In genomic region chr4:185396724-185397402, GRCh38 we compare ENCODE assay signal across 8 cellular contexts. TPM values are rescaled to one million over a fixed set of nuclear protein-coding genes. Genes with fewer than 3 reads are reported as not detected.
DNase-seq lines count a peak whose midpoint lies in the region; ATAC-seq and TF ChIP-seq lines count a peak whose summit lies in the region.

Gene ANKRD37 (plus strand): TSS chr4:185396841. CDS start chr4:185396924, 83 bp downstream.

- peak within 1 kb of the TSS; percentile 77 for H3K4me3 ChIP-seq in SU-DHL-6 (ENCODE audit: insufficient read depth, low read length, poor library complexity, severe bottlenecking)
- peak within 1 kb of the TSS; percentile 65 for H3K4me3 ChIP-seq in epithelial cell of esophagus (ENCODE audit: low read length)
- H3K4me3 ChIP-seq in mononuclear cell (ENCODE audit: low read length): peak within 1 kb of the TSS; percentile 75
- peak within 1 kb of the TSS; percentile 82 to 92 for H3K4me3 ChIP-seq in uterus

- in situ Hi-C loops in G401 (cut with HindIII; ENCODE audit: low sequenced_read_pairs): no loop called here

- peaks cover 31% of the 10 kb centered on the region for H3F3A ChIP-seq in SU-DHL-6 (ENCODE audit: insufficient read depth)

- peak within 1 kb of the TSS; percentile 64 for H3K27ac ChIP-seq in SU-DHL-6 (ENCODE audit: low read depth, low read length)
- H3K27ac ChIP-seq in uterus: peak within 1 kb of the TSS; percentile 98 to 99

- no peaks in the 10 kb centered on the region for H4K20me1 ChIP-seq in SU-DHL-6 (ENCODE audit: low read depth, low read length)

- DNase-seq in G401 (ENCODE audit: low spot score): peak; percentile 43
- peak; percentile 65 for DNase-seq in epithelial cell of esophagus (ENCODE audit: low read depth)
- DNase-seq in uterus: no peak
- no peak for DNase-seq in NCI-H524 treated with DMSO at 0.1 percent for 48 hours (lab: John Stamatoyannopoulos, UW)
- DNase-seq in activated gamma-delta T cell (lab: John Stamatoyannopoulos, UW): no peak

- peak within 1 kb of the TSS; percentile 84 for H3K9ac ChIP-seq in SU-DHL-6 (ENCODE audit: low read length)

- peak within 1 kb of the TSS; percentile 77 for H2AFZ ChIP-seq in SU-DHL-6 (ENCODE audit: low read depth, low read length, severe bottlenecking)

- peak in 1 of 2 donors; percentile 16 for TF ChIP-seq POLR2A in uterus (IDR thresholded peaks at IDR 0.05)

- intact Hi-C loops in uterus (cut with DNase I; ENCODE audit: low total_unique reads): no loop called here

- no peaks in the 10 kb centered on the region for H3K27me3 ChIP-seq in SU-DHL-6 (ENCODE audit: low read length)
- H3K27me3 ChIP-seq in mononuclear cell (ENCODE audit: insufficient read depth, low read length): no peaks in the 10 kb centered on the region
- no peaks in the 10 kb centered on the region for H3K27me3 ChIP-seq in uterus

- H3K4me1 ChIP-seq in mononuclear cell (ENCODE audit: insufficient read depth, low read length) (peaks cover 14% of the 10 kb centered on the region), uterus (no peaks in the 10 kb centered on the region)

- peak; percentile 0 for ATAC-seq in HG03575 (IDR thresholded peaks at IDR 0.05; ENCODE audit: extremely low read depth, insufficient number of reproducible peaks, low FRiP score, unreplicated experiment)

- no peaks in the 10 kb centered on the region for H3K79me2 ChIP-seq in SU-DHL-6 (ENCODE audit: insufficient read depth, low read length)

- no peaks in the 10 kb centered on the region for H3K9me3 ChIP-seq in SU-DHL-6 (ENCODE audit: insufficient read depth, low read length)
- no peaks in the 10 kb centered on the region for H3K9me3 ChIP-seq in mononuclear cell (ENCODE audit: low read depth, low read length)
- no peaks in the 10 kb centered on the region for H3K9me3 ChIP-seq in uterus

- H3K36me3 ChIP-seq in SU-DHL-6 (ENCODE audit: low read length) (peaks cover 17% of the 10 kb centered on the region), uterus (no peaks in the 10 kb centered on the region)

- H3K9me2 ChIP-seq in SU-DHL-6 (replicated peaks; ENCODE audit: insufficient read depth, low read length): no peaks in the 10 kb centered on the region

- TF ChIP-seq CTCF in SU-DHL-6 (IDR thresholded peaks at IDR 0.05; ENCODE audit: insufficient read depth, low read length, poor library complexity, severe bottlenecking): no peak
- TF ChIP-seq CTCF in epithelial cell of esophagus (IDR thresholded peaks at IDR 0.05; ENCODE audit: insufficient read depth, low read depth, low read length, missing control alignments): no peak
- TF ChIP-seq CTCF in uterus (IDR thresholded peaks at IDR 0.05): peak in 1 of 4 experiments; percentile 11

- H3K4me2 ChIP-seq in SU-DHL-6 (ENCODE audit: low read depth, low read length, poor library complexity, severe bottlenecking): peak within 1 kb of the TSS; percentile 95

RNA-seq across cellular contexts. Expression of gene ANKRD37, which starts in this region (rescaled TPM):
- 1.6 and 5.8 TPM in 2 replicates for total RNA-seq in G401 (2014; rRNA removed; shearing (Covaris generic))
- total RNA-seq in mononuclear cell: 16.2 TPM
- 10 to 100 TPM in 2 of 4 donors, 1 to 10 TPM in 1, under 1 TPM in 1; 0.51 to 17.6 (median 10.9) TPM for total RNA-seq in uterus

Comparison
In these comparisons a context has a peak if more than half of its experiments do, and no peak if none do; other contexts are left out.
1. DNase-seq: peak in G401 (single experiment) and epithelial cell of esophagus (single experiment); none in uterus (0 of 2), NCI-H524 treated with DMSO at 0.1 percent for 48 hours (single experiment) and activated gamma-delta T cell (single experiment).
2. Peak in every context shown above with its lines, with median percentiles within 50 percentile points of each other: H3K4me3 ChIP-seq.